Comparison of ENCODE assay signal across 1 cellular context in genomic region chr13:99417151-99417820, GRCh38.
TF ChIP-seq lines count a peak whose summit lies in the region.

No MANE protein-coding gene starts in this region.

TF ChIP-seq in GM23338, 12 proteins besides CTCF, POLR2A, EP300 and RAD21 (continued from another document):
- TF ChIP-seq JUNB (IDR thresholded peaks at IDR 0.05; ENCODE audit: unreplicated experiment), result no peak
- no peak for TF ChIP-seq EZH2 (IDR thresholded peaks at IDR 0.05; ENCODE audit: low read depth, unreplicated experiment)
- TF ChIP-seq NANOG (IDR thresholded peaks at IDR 0.05; ENCODE audit: borderline replicate concordance), result no peak
- no peak for TF ChIP-seq ETS1 (IDR thresholded peaks at IDR 0.05)
